8 cellular contexts compared by ENCODE assay signal in genomic region chr3:153161138-153161713, GRCh38. TPM values are rescaled to one million over a fixed set of nuclear protein-coding genes. Genes with fewer than 3 reads are reported as not detected.
DNase-seq lines count a peak whose midpoint lies in the region; ATAC-seq and TF ChIP-seq lines count a peak whose summit lies in the region.

No MANE protein-coding gene starts in this region.

- H3K4me1 Mint-ChIP-seq in activated CD8-positive, alpha-beta T cell treated with anti-CD3 and anti-CD28 coated beads, Interleukin-2, amount 10 ng/mL, durations not matched to agents 7 days and 5 days (ENCODE audit: low read depth) = peaks cover 38% of the 10 kb centered on the region

- no peaks in the 10 kb centered on the region for H3K9me3 Mint-ChIP-seq in activated CD8-positive, alpha-beta T cell treated with anti-CD3 and anti-CD28 coated beads, Interleukin-2, amount 10 ng/mL, durations not matched to agents 7 days and 5 days (ENCODE audit: insufficient read depth)

- no peaks in the 10 kb centered on the region for H3K36me3 ChIP-seq in lower lobe of right lung

- H3K27ac ChIP-seq in lower lobe of right lung = peak overlapping the region; percentile 96

- DNase-seq in C1 segment of cervical spinal cord (lab: John Stamatoyannopoulos, UW) (peak; percentile 33 to 92 (median 82)), NCI-H774 (lab: John Stamatoyannopoulos, UW) (peak; percentile 98), lower lobe of right lung (peak; percentile 95)
- peak; percentile 96 for DNase-seq in activated CD8-positive, alpha-beta T cell treated with anti-CD3 and anti-CD28 coated beads, Interleukin-2, amount 10 ng/mL, durations not matched to agents 7 days and 5 days
- peak; percentile 87 for DNase-seq in effector CD4-positive, alpha-beta T cell
- peak; percentile 77 to 86 (median 85) for DNase-seq in stimulated activated CD4-positive, alpha-beta T cell treated with anti-CD3 and anti-CD28 coated beads, TNF-alpha, amount 100 ng/mL, for 24 hours (ENCODE audit: low read depth in 3 of 3)

- no peaks in the 10 kb centered on the region for H3K27me3 Mint-ChIP-seq in activated CD8-positive, alpha-beta T cell treated with anti-CD3 and anti-CD28 coated beads, Interleukin-2, amount 10 ng/mL, durations not matched to agents 7 days and 5 days (ENCODE audit: low read depth)

- CTCF ChIA-PET in activated CD8-positive, alpha-beta T cell treated with anti-CD3 and anti-CD28 coated beads, Interleukin-2, amount 10 ng/mL, durations not matched to agents 7 days and 5 days (lab: Charles Lee) = interaction anchor here (0.6 to 2.2 kb wide), 15 partner anchors 9 to 483 kb away, joined by 3 to 24 read pairs (median 3); no protein-coding TSS in a partner anchor

- H3K27ac Mint-ChIP-seq in activated CD8-positive, alpha-beta T cell treated with anti-CD3 and anti-CD28 coated beads, Interleukin-2, amount 10 ng/mL, durations not matched to agents 7 days and 5 days = peak overlapping the region; percentile 97

- POLR2A ChIA-PET in activated CD8-positive, alpha-beta T cell treated with anti-CD3 and anti-CD28 coated beads, Interleukin-2, amount 10 ng/mL, durations not matched to agents 7 days and 5 days (lab: Charles Lee) = interaction anchor here (0.5 to 2.2 kb wide), 16 partner anchors 10 to 482 kb away, joined by 3 to 13 read pairs (median 3); no protein-coding TSS in a partner anchor

- intact Hi-C loops in lower lobe of right lung (cut with DNase I) = no loop called here

- no peaks in the 10 kb centered on the region for H3K9me3 ChIP-seq in lower lobe of right lung

- H3K4me3 ChIP-seq in lower lobe of right lung = peak overlapping the region; percentile 89

- H3K4me3 Mint-ChIP-seq in activated CD8-positive, alpha-beta T cell treated with anti-CD3 and anti-CD28 coated beads, Interleukin-2, amount 10 ng/mL, durations not matched to agents 7 days and 5 days = peak overlapping the region; percentile 88

- H3K27me3 ChIP-seq in lower lobe of right lung (ENCODE audit: low read depth) = no peaks in the 10 kb centered on the region

- peaks cover 22% of the 10 kb centered on the region for H3K4me1 ChIP-seq in lower lobe of right lung

- H3K36me3 Mint-ChIP-seq in activated CD8-positive, alpha-beta T cell treated with anti-CD3 and anti-CD28 coated beads, Interleukin-2, amount 10 ng/mL, durations not matched to agents 7 days and 5 days (ENCODE audit: low read depth) = peaks cover 33% of the 10 kb centered on the region

- ATAC-seq in GM19351 (IDR thresholded peaks at IDR 0.05; ENCODE audit: unreplicated experiment) (peak; percentile 74), HG03520 (IDR thresholded peaks at IDR 0.05; ENCODE audit: unreplicated experiment) (peak; percentile 77), lower lobe of right lung (peak; percentile 91 to 93)
- ATAC-seq in activated CD8-positive, alpha-beta T cell treated with anti-CD3 and anti-CD28 coated beads, Interleukin-2, amount 10 ng/mL, durations not matched to agents 7 days and 5 days = peak; percentile 85

- TF ChIP-seq CTCF in lower lobe of right lung (IDR thresholded peaks at IDR 0.05) = no peak

RNA-seq across cellular contexts. Expression of gene RAP2B, which starts 0.8 kb away (rescaled TPM):
- 10 to 100 TPM; 16.6 to 17.2 TPM for total RNA-seq in activated CD8-positive, alpha-beta T cell treated with anti-CD3 and anti-CD28 coated beads, Interleukin-2, amount 10 ng/mL, durations not matched to agents 7 days and 5 days
- 19.1 TPM for total RNA-seq in lower lobe of right lung

Comparison
In these comparisons a context has a peak if more than half of its experiments do, and no peak if none do; other contexts are left out.
1. Peak in every context shown above with its lines: DNase-seq, ATAC-seq, H3K4me3 ChIP-seq and H3K27ac ChIP-seq.